9 cellular contexts compared by ENCODE assay signal in the genomic region with DNA sequence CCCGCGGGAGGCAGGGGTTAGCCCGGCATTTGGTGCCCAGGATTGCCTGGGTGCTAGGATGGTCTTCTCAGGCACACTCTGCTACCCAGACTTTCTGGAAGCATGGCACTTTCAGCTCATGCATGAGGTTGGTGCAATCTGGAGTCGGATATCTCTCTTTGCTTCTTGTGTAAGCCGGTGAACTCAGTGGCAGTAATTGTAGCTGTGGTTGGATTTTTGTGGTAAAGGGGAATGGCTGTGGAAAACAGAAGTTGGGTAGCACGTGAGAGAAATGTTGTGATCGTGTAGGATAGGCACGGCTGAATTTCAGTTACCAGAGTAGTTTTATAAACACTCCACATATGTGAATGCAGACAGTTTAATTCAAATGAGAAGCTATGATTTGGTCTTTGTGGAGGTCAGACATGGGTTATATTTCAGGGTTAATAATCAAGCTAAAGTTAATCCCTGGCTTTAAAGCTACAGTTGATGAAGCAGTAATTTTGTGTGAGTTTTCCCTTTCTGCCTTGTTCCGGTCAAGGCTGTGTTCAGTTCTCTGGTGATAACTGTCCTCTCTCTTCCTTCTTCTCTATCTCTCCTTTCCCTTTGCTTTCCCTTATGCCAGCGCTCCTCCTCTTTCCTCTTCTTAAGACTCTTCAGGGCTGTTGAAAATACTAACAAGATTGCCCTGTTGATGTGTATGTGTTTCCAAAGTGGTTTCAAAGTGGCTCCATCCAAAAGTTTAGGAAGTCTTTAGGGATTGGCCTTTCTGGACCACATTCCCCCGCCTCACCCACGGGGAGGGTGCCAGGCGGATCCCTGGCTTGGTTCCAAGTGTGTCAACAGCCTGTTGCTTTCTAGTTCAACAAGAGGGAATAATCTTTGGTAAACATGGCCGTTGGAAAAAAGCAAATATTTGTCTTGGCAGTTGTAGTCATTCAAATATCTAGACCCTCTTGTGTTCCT.
DNase-seq lines count a peak whose midpoint lies in the region; FAIRE-seq and TF ChIP-seq lines count a peak whose summit lies in the region.
"Had no signal": no experiment of that assay in that cellular context is flagged by ENCODE, and none has a peak within 500 bp of the region (broad histone marks: within the 10 kb centered on the region; RNA-seq: fewer than 3 reads in every experiment).

No MANE protein-coding gene starts in this region.

- no peak overlapping the region for H2BK120ac ChIP-seq in mesendoderm (ENCODE audit: low read depth, low read length)

- peak; percentile 91 for TF ChIP-seq EP300 in transverse colon (IDR thresholded peaks at IDR 0.05; ENCODE audit: low read depth)

- no peak overlapping the region for H2AK5ac ChIP-seq in mesendoderm (ENCODE audit: low read length)

- H3K27ac ChIP-seq in left ventricle myocardium inferior (replicated peaks) = peak overlapping the region; percentile 53
- peak overlapping the region; percentile 41 to 78 (median 62) for H3K27ac ChIP-seq in transverse colon
- no peak overlapping the region for H3K27ac ChIP-seq in mesendoderm (ENCODE audit: low read depth, low read length)
- H3K27ac ChIP-seq: 22Rv1 had no signal

- peak; percentile 95 for FAIRE-seq in RCC 7860 (lab: Jason Lieb, UNC)

- no peaks in the 10 kb centered on the region for H3K36me3 ChIP-seq in left ventricle myocardium inferior
- no peaks in the 10 kb centered on the region for H3K36me3 ChIP-seq in transverse colon
- H3K36me3 ChIP-seq in mesendoderm (ENCODE audit: control insufficient read depth, insufficient read depth, low read length) = no peaks in the 10 kb centered on the region

- no peak overlapping the region for H4K8ac ChIP-seq in mesendoderm (ENCODE audit: low read depth, low read length)

- no peaks in the 10 kb centered on the region for H3K79me2 ChIP-seq in mesendoderm (ENCODE audit: control insufficient read depth, insufficient read depth, low read length)

- peaks cover 41% of the 10 kb centered on the region for H3K4me1 ChIP-seq in left ventricle myocardium inferior
- peaks cover 12 to 54% (median 46%) of the 10 kb centered on the region in 4 donors for H3K4me1 ChIP-seq in transverse colon
- peaks cover 13% of the 10 kb centered on the region for H3K4me1 ChIP-seq in mesendoderm (ENCODE audit: control insufficient read depth, low read depth, low read length)

- H3K9me3 ChIP-seq in left ventricle myocardium inferior (replicated peaks) = no peaks in the 10 kb centered on the region
- H3K9me3 ChIP-seq in transverse colon = no peaks in the 10 kb centered on the region

- WGBS in transverse colon (ENCODE audit: low coverage in 1 of 2), 2 donors = 48 to 53% methylated on average over 6 to 14 of the region's 14 CpGs
- 100% methylated on average over 2 of the region's 14 CpGs for WGBS in mesendoderm (ENCODE audit: extremely low coverage, insufficient coverage, low lambda C conversion rate)

- no peak overlapping the region for H3K4me2 ChIP-seq in mesendoderm (ENCODE audit: low read length)

- TF ChIP-seq CTCF in left ventricle myocardium inferior (IDR thresholded peaks at IDR 0.05; ENCODE audit: borderline replicate concordance) (no peak), transverse colon (IDR thresholded peaks at IDR 0.05) (no peak)

- H3K56ac ChIP-seq in mesendoderm (ENCODE audit: low read length) = no peak overlapping the region

- no peak overlapping the region for H3K23ac ChIP-seq in mesendoderm (ENCODE audit: low read length)

- H3K27me3 ChIP-seq in left ventricle myocardium inferior (ENCODE audit: low read depth) (no peaks in the 10 kb centered on the region), transverse colon (no peaks in the 10 kb centered on the region), mesendoderm (ENCODE audit: insufficient read depth, low read length, poor library complexity) (no peaks in the 10 kb centered on the region)

- H2BK15ac ChIP-seq in mesendoderm (replicated peaks; ENCODE audit: low read depth) = no peak overlapping the region

- no peak overlapping the region for H3K4ac ChIP-seq in mesendoderm (ENCODE audit: low read depth, low read length)

- no peak overlapping the region for H3K9ac ChIP-seq in mesendoderm (ENCODE audit: low read length)

- DNase-seq in DMS 273 (lab: John Stamatoyannopoulos, UW; ENCODE audit: unreplicated experiment) = peak; percentile 40
- DNase-seq in DMS 273 treated with DMSO at 0.1 percent for 48 hours (lab: John Stamatoyannopoulos, UW) = no peak
- DNase-seq in RCC 7860 (ENCODE audit: low spot score) = peak; percentile 83
- peak; percentile 64 for DNase-seq in left ventricle myocardium inferior
- peak; percentile 91 for DNase-seq in transverse colon
- DNase-seq in amniotic stem cell (lab: John Stamatoyannopoulos, UW) = no peak
- DNase-seq in SK-N-DZ (ENCODE audit: low spot score) = no peak
- no peak for DNase-seq in mesendoderm

- TF ChIP-seq POLR2A in transverse colon (IDR thresholded peaks at IDR 0.05) = no peak

- no peak overlapping the region for H2BK5ac ChIP-seq in mesendoderm (ENCODE audit: low read length)

- in situ Hi-C loops in transverse colon (cut with MboI; ENCODE audit: low pct_ligation_motif_present in 1 of 4, low pct_unique_long_range_greater_than_20kb in 1 of 4, low sequenced_read_pairs in 3 of 4) = no loop called here

- peaks cover 3% of the 10 kb centered on the region for H3K79me1 ChIP-seq in mesendoderm (ENCODE audit: low read length)

- H3K18ac ChIP-seq in mesendoderm (ENCODE audit: low read length) = no peak overlapping the region

- intact Hi-C loops in left ventricle myocardium inferior (cut with micrococcal nuclease) = no loop called here
- intact Hi-C loops in transverse colon (cut with DNase I; ENCODE audit: low total_unique reads) = no loop called here

- H4K5ac ChIP-seq in mesendoderm (ENCODE audit: low read length) = no peak overlapping the region

- H3K4me3 ChIP-seq in left ventricle myocardium inferior (no peak overlapping the region), transverse colon (no peak overlapping the region), mesendoderm (ENCODE audit: low read length) (no peak overlapping the region)

Comparison
In these comparisons a context has a peak if more than half of its experiments do, and no peak if none do; other contexts are left out.
1. DNase-seq: peak in DMS 273 (single experiment), RCC 7860 (single experiment), left ventricle myocardium inferior (single experiment) and transverse colon (single experiment); none in DMS 273 treated with DMSO at 0.1 percent for 48 hours (single experiment), amniotic stem cell (single experiment), SK-N-DZ (single experiment) and mesendoderm (single experiment).